1 cellular context compared by ENCODE assay signal in the genomic region with DNA sequence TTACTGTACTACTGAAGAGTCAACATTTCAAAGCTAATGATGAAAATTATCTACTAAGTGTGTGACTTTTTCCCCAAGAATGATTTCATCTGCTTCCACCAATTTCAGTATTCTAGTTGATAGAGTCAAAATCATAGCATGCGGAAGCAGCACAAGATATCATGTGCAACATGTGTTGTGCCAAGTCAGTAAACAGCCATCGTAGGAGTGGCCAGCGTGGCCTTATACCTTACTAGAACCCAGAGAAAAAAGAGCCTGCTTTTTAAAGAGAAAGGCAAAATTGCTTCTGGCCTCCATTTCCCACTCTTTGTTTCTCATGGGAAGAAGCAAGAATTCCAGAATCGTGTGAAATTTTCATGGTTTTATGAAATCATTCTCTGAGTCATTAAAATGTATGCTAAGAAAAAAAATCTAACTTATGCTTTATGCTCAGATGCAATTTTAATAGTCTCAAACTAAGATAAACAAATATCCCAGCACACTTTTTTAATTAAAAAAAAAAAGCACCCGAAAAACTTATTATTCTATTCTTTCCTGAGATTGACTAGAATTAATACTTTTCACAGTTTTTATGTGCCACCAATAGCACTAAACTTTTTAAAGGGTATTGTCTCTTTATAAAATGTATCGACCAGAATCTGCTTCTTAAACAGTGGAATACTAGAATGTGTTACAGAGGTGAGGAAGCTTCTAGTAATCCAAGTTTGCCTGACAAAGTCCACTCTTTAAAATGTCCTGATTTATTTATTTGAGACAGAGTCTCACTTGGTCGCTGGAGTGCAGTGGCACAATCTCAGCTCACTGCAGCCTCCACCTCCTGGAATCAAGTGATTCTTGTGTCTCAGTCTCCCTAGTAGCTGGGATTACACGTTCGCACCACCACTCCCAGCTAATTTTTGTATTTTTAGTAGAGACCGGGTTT.
TF ChIP-seq lines count a peak whose summit lies in the region.

No MANE protein-coding gene starts in this region.

TF ChIP-seq in IMR-90, 13 proteins besides CTCF, POLR2A, EP300 and RAD21 (continued from another document):
- TF ChIP-seq, protein P1, sequence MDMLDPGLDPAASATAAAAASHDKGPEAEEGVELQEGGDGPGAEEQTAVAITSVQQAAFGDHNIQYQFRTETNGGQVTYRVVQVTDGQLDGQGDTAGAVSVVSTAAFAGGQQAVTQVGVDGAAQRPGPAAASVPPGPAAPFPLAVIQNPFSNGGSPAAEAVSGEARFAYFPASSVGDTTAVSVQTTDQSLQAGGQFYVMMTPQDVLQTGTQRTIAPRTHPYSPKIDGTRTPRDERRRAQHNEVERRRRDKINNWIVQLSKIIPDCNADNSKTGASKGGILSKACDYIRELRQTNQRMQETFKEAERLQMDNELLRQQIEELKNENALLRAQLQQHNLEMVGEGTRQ (IDR thresholded peaks at IDR 0.05; ENCODE audit: low read depth, low read length) = no peak
- no peak for TF ChIP-seq MAFK (IDR thresholded peaks at IDR 0.05; ENCODE audit: low read depth, low read length)
- no peak for TF ChIP-seq FOS (IDR thresholded peaks at IDR 0.05; ENCODE audit: low read depth, low read length)
- TF ChIP-seq MAZ (IDR thresholded peaks at IDR 0.05; ENCODE audit: borderline replicate concordance, low read depth, low read length) = no peak
- no peak for TF ChIP-seq MXI1 (IDR thresholded peaks at IDR 0.05; ENCODE audit: borderline replicate concordance, low read depth, low read length)
- TF ChIP-seq CEBPB (IDR thresholded peaks at IDR 0.05; ENCODE audit: low read depth, low read length) = no peak
- TF ChIP-seq BHLHE40 (IDR thresholded peaks at IDR 0.05; ENCODE audit: low read depth, low read length) = no peak
- TF ChIP-seq RCOR1 (IDR thresholded peaks at IDR 0.05; ENCODE audit: insufficient replicate concordance, low read length) = no peak
- TF ChIP-seq CHD1 (IDR thresholded peaks at IDR 0.05; ENCODE audit: low read depth, low read length) = no peak
- TF ChIP-seq NFE2L2 (IDR thresholded peaks at IDR 0.05; ENCODE audit: low read depth, low read length) = no peak
